23 cellular contexts compared by ENCODE assay signal in genomic region chr5:82418608-82418950, GRCh38.
"Had no signal": no experiment of that assay in that cellular context is flagged by ENCODE, and none has a peak within 500 bp of the region (broad histone marks: within the 10 kb centered on the region; RNA-seq: fewer than 3 reads in every experiment).

No MANE protein-coding gene starts in this region.

- H3K27ac Mint-ChIP-seq: activated B cell treated with CpG ODN at 0.5 μM for 24 hours; activated CD8-positive, alpha-beta T cell treated with anti-CD3 and anti-CD28 coated beads for 36 hours; activated naive CD4-positive, alpha-beta T cell treated with anti-CD3 and anti-CD28 coated beads for 36 hours; activated naive CD8-positive, alpha-beta T cell treated with anti-CD3 and anti-CD28 coated beads, Interleukin-2, amount 50 U/mL, for 24 hours; activated T-helper 2 cell treated with anti-CD3 and anti-CD28 coated beads, Interferon-gamma antibody, Interleukin-2, Interleukin-4, amounts not matched to agents 10 μg/mL and 5 μg/mL and 100 μg/mL, durations not matched to agents 14 hours and 24 hours and 36 hours; memory B cell; naive thymus-derived CD4-positive, alpha-beta T cell; stimulated activated memory B cell treated with anti-CD40 and anti-IgM and Interleukin-4, amounts not matched to agents 10 μg/mL and 1 μg/mL and 100 μg/mL, for 72 hours had no signal

- H3K27me3 ChIP-seq: gastroesophageal sphincter, heart left ventricle, ovary, tibial artery, vagina had no signal

- H3K36me3 ChIP-seq: gastroesophageal sphincter, heart left ventricle, left ventricle myocardium inferior, ovary, tibial artery, vagina had no signal

- DNase-seq: activated B cell treated with CpG ODN at 0.5 μM for 24 hours; activated CD4-positive, alpha-beta T cell treated with anti-CD3 and anti-CD28 coated beads for 4 hours; activated CD8-positive, alpha-beta T cell treated with anti-CD3 and anti-CD28 coated beads for 36 hours; activated naive CD4-positive, alpha-beta T cell treated with anti-CD3 and anti-CD28 coated beads for 36 hours; activated naive CD8-positive, alpha-beta T cell treated with anti-CD3 and anti-CD28 coated beads, Interleukin-2, amount 50 U/mL, for 24 hours; activated T-cell treated with anti-CD3 and anti-CD28 coated beads, Interleukin-2, amount 50 U/mL, for 1 hour; anterior cingulate cortex; cortex of kidney; effector CD4-positive, alpha-beta T cell; heart left ventricle; left ventricle myocardium inferior; naive thymus-derived CD4-positive, alpha-beta T cell; ovary; stimulated activated CD4-positive, alpha-beta T cell treated with anti-CD3 and anti-CD28 coated beads, Interleukin-4, amount 100 ng/mL, for 4 hours; T-helper 1 cell; T-helper 9 cell; tibial artery had no signal

- H3K4me1 Mint-ChIP-seq: activated B cell treated with CpG ODN at 0.5 μM for 24 hours; activated naive CD8-positive, alpha-beta T cell treated with anti-CD3 and anti-CD28 coated beads, Interleukin-2, amount 50 U/mL, for 24 hours; central memory CD8-positive, alpha-beta T cell; memory B cell; stimulated activated memory B cell treated with anti-CD40 and anti-IgM and Interleukin-4, amounts not matched to agents 10 μg/mL and 1 μg/mL and 100 μg/mL, for 72 hours had no signal

- H3K36me3 Mint-ChIP-seq: memory B cell; naive thymus-derived CD4-positive, alpha-beta T cell; stimulated activated memory B cell treated with anti-CD40 and anti-IgM and Interleukin-4, amounts not matched to agents 10 μg/mL and 1 μg/mL and 100 μg/mL, for 72 hours had no signal

- H3K4me3 Mint-ChIP-seq: activated B cell treated with CpG ODN at 0.5 μM for 24 hours; activated CD8-positive, alpha-beta T cell treated with anti-CD3 and anti-CD28 coated beads for 36 hours; activated naive CD4-positive, alpha-beta T cell treated with anti-CD3 and anti-CD28 coated beads for 36 hours; activated naive CD8-positive, alpha-beta T cell treated with anti-CD3 and anti-CD28 coated beads, Interleukin-2, amount 50 U/mL, for 24 hours; central memory CD8-positive, alpha-beta T cell; memory B cell; naive thymus-derived CD4-positive, alpha-beta T cell; stimulated activated memory B cell treated with anti-CD40 and anti-IgM and Interleukin-4, amounts not matched to agents 10 μg/mL and 1 μg/mL and 100 μg/mL, for 72 hours had no signal

- ATAC-seq: activated CD8-positive, alpha-beta T cell treated with anti-CD3 and anti-CD28 coated beads for 36 hours; activated naive CD8-positive, alpha-beta T cell treated with anti-CD3 and anti-CD28 coated beads, Interleukin-2, amount 50 U/mL, for 24 hours; gastroesophageal sphincter; heart left ventricle; naive thymus-derived CD4-positive, alpha-beta T cell; stimulated activated memory B cell treated with anti-CD40 and anti-IgM and Interleukin-4, amounts not matched to agents 10 μg/mL and 1 μg/mL and 100 μg/mL, for 72 hours had no signal

- H3K9me3 Mint-ChIP-seq: activated B cell treated with CpG ODN at 0.5 μM for 24 hours; activated CD8-positive, alpha-beta T cell treated with anti-CD3 and anti-CD28 coated beads for 36 hours; activated naive CD4-positive, alpha-beta T cell treated with anti-CD3 and anti-CD28 coated beads for 36 hours; activated naive CD8-positive, alpha-beta T cell treated with anti-CD3 and anti-CD28 coated beads, Interleukin-2, amount 50 U/mL, for 24 hours; activated T-helper 2 cell treated with anti-CD3 and anti-CD28 coated beads, Interferon-gamma antibody, Interleukin-2, Interleukin-4, amounts not matched to agents 10 μg/mL and 5 μg/mL and 100 μg/mL, durations not matched to agents 14 hours and 24 hours and 36 hours; central memory CD8-positive, alpha-beta T cell; memory B cell; naive thymus-derived CD4-positive, alpha-beta T cell; stimulated activated memory B cell treated with anti-CD40 and anti-IgM and Interleukin-4, amounts not matched to agents 10 μg/mL and 1 μg/mL and 100 μg/mL, for 72 hours had no signal

- H3K9me3 ChIP-seq: gastroesophageal sphincter, heart left ventricle, left ventricle myocardium inferior, ovary, tibial artery, vagina had no signal

- H3K27me3 Mint-ChIP-seq: activated B cell treated with CpG ODN at 0.5 μM for 24 hours; activated CD8-positive, alpha-beta T cell treated with anti-CD3 and anti-CD28 coated beads for 36 hours; activated naive CD8-positive, alpha-beta T cell treated with anti-CD3 and anti-CD28 coated beads, Interleukin-2, amount 50 U/mL, for 24 hours; central memory CD8-positive, alpha-beta T cell; memory B cell; naive thymus-derived CD4-positive, alpha-beta T cell had no signal

- H3K27ac ChIP-seq: gastroesophageal sphincter, heart left ventricle, left ventricle myocardium inferior, ovary, vagina had no signal

- H3K4me1 ChIP-seq: left ventricle myocardium inferior had no signal

- H3K4me3 ChIP-seq: gastroesophageal sphincter, heart left ventricle, left ventricle myocardium inferior, ovary, tibial artery, vagina had no signal
